In the genomic region with DNA sequence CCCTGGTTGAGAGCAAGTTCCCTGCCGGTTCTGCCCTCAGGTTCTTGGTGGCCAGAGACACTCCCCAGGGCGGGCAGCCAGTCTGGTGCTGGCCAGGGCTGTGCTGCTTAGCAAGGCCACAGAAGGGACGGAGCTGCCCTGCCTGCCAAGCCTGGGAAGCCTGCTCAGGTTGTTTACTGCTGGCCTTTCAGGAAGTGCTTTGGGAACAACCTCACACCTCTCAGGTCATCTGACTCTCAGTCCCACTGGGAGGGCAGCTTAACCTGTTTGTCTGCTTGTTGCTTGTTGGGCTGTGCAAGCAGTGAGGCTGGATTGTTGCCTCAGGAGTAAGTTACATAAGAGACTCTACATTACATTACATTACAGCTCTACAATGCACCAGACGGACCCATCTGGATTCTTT, we compare ENCODE assay signal across 11 cellular contexts.
DNase-seq lines count a peak whose midpoint lies in the region; ATAC-seq and TF ChIP-seq lines count a peak whose summit lies in the region.
"Had no signal": no experiment of that assay in that cellular context is flagged by ENCODE, and none has a peak within 500 bp of the region (broad histone marks: within the 10 kb centered on the region; RNA-seq: fewer than 3 reads in every experiment).

No MANE protein-coding gene starts in this region.

- H3K9me3 Mint-ChIP-seq in activated T-cell treated with anti-CD3 and anti-CD28 coated beads, Interleukin-2, amount 50 U/mL, for 72 hours: no peaks in the 10 kb centered on the region
- H3K9me3 Mint-ChIP-seq in activated CD8-positive, alpha-beta memory T cell treated with anti-CD3 and anti-CD28 coated beads, Interleukin-2, amount 10 ng/mL, durations not matched to agents 7 days and 5 days (ENCODE audit: low read depth): no peaks in the 10 kb centered on the region

- no peak overlapping the region for H3K4me2 ChIP-seq in mesendoderm (ENCODE audit: low read length)

- no peaks in the 10 kb centered on the region for H3K27me3 ChIP-seq in mesendoderm (ENCODE audit: insufficient read depth, low read length, poor library complexity)
- no peaks in the 10 kb centered on the region for H3K27me3 ChIP-seq in BE2C

- H3K4me1 Mint-ChIP-seq in activated T-cell treated with anti-CD3 and anti-CD28 coated beads, Interleukin-2, amount 50 U/mL, for 72 hours (ENCODE audit: low read depth): no peaks in the 10 kb centered on the region
- no peaks in the 10 kb centered on the region for H3K4me1 Mint-ChIP-seq in activated CD8-positive, alpha-beta memory T cell treated with anti-CD3 and anti-CD28 coated beads, Interleukin-2, amount 10 ng/mL, durations not matched to agents 7 days and 5 days

- H3K27me3 Mint-ChIP-seq in activated T-cell treated with anti-CD3 and anti-CD28 coated beads, Interleukin-2, amount 50 U/mL, for 72 hours (ENCODE audit: low read depth): no peaks in the 10 kb centered on the region
- no peaks in the 10 kb centered on the region for H3K27me3 Mint-ChIP-seq in activated CD8-positive, alpha-beta memory T cell treated with anti-CD3 and anti-CD28 coated beads, Interleukin-2, amount 10 ng/mL, durations not matched to agents 7 days and 5 days

- peak overlapping the region; percentile 78 for H3K56ac ChIP-seq in mesendoderm (ENCODE audit: low read length)

- no peaks in the 10 kb centered on the region for H3K36me3 Mint-ChIP-seq in activated T-cell treated with anti-CD3 and anti-CD28 coated beads, Interleukin-2, amount 50 U/mL, for 72 hours (ENCODE audit: insufficient read depth in 2 of 2)
- H3K36me3 Mint-ChIP-seq in activated CD8-positive, alpha-beta memory T cell treated with anti-CD3 and anti-CD28 coated beads, Interleukin-2, amount 10 ng/mL, durations not matched to agents 7 days and 5 days: no peaks in the 10 kb centered on the region

- intact Hi-C loops in Right ventricle myocardium inferior (cut with DNase I): loop anchor here (5.0 kb wide), 1 partner anchor 69 kb away; no protein-coding TSS in a partner anchor

- no peak overlapping the region for H2BK15ac ChIP-seq in mesendoderm (replicated peaks; ENCODE audit: low read depth)

- WGBS in mesendoderm (ENCODE audit: extremely low coverage, insufficient coverage, low lambda C conversion rate): no CpG with 5 or more reads among the region's 4 CpGs

- H3K4me3 Mint-ChIP-seq in activated T-cell treated with anti-CD3 and anti-CD28 coated beads, Interleukin-2, amount 50 U/mL, for 72 hours: no peak overlapping the region
- no peak overlapping the region for H3K4me3 Mint-ChIP-seq in activated CD8-positive, alpha-beta memory T cell treated with anti-CD3 and anti-CD28 coated beads, Interleukin-2, amount 10 ng/mL, durations not matched to agents 7 days and 5 days

- ATAC-seq in Right ventricle myocardium inferior: peak; percentile 91
- no peak for ATAC-seq in activated T-cell treated with anti-CD3 and anti-CD28 coated beads, Interleukin-2, amount 50 U/mL, for 72 hours (replicated peaks in 1 of 2)
- ATAC-seq in activated CD8-positive, alpha-beta memory T cell treated with anti-CD3 and anti-CD28 coated beads, Interleukin-2, amount 10 ng/mL, durations not matched to agents 7 days and 5 days: no peak

- H3K79me1 ChIP-seq in mesendoderm (ENCODE audit: low read length): no peaks in the 10 kb centered on the region

- no peaks in the 10 kb centered on the region for H3K79me2 ChIP-seq in mesendoderm (ENCODE audit: control insufficient read depth, insufficient read depth, low read length)

- H3K27ac Mint-ChIP-seq in activated T-cell treated with anti-CD3 and anti-CD28 coated beads, Interleukin-2, amount 50 U/mL, for 72 hours: no peak overlapping the region
- no peak overlapping the region for H3K27ac Mint-ChIP-seq in activated CD8-positive, alpha-beta memory T cell treated with anti-CD3 and anti-CD28 coated beads, Interleukin-2, amount 10 ng/mL, durations not matched to agents 7 days and 5 days

- no peak overlapping the region for H3K9ac ChIP-seq in mesendoderm (ENCODE audit: low read length)

- no peak overlapping the region for H4K5ac ChIP-seq in mesendoderm (ENCODE audit: low read length)

- H3K4me3 ChIP-seq in mesendoderm (ENCODE audit: low read length) (no peak overlapping the region), BE2C (ENCODE audit: low read depth, low read length) (no peak overlapping the region)
- H3K4me3 ChIP-seq: esophagus muscularis mucosa, skin epidermis had no signal

- H2AK5ac ChIP-seq in mesendoderm (ENCODE audit: low read length): no peak overlapping the region

- H3K27ac ChIP-seq in mesendoderm (ENCODE audit: low read depth, low read length): peak overlapping the region; percentile 4

- DNase-seq in Ammon's horn (ENCODE audit: low spot score) (peak; percentile 50), NCI-H2029 treated with DMSO at 0.1 percent for 48 hours (lab: John Stamatoyannopoulos, UW) (peak; percentile 49), Right ventricle myocardium inferior (ENCODE audit: missing footprints) (no peak), mesendoderm (peak; percentile 98), BE2C (no peak), NCI-H2081 treated with DMSO at 0.1 percent for 48 hours (lab: John Stamatoyannopoulos, UW) (no peak)
- no peak for DNase-seq in activated T-cell treated with anti-CD3 and anti-CD28 coated beads, Interleukin-2, amount 50 U/mL, for 72 hours
- DNase-seq in activated CD8-positive, alpha-beta memory T cell treated with anti-CD3 and anti-CD28 coated beads, Interleukin-2, amount 10 ng/mL, durations not matched to agents 7 days and 5 days: no peak
- DNase-seq: NCI-H2081 had no signal

- no peak overlapping the region for H3K4ac ChIP-seq in mesendoderm (ENCODE audit: low read depth, low read length)

- CTCF ChIA-PET in activated CD8-positive, alpha-beta memory T cell treated with anti-CD3 and anti-CD28 coated beads, Interleukin-2, amount 10 ng/mL, durations not matched to agents 7 days and 5 days (lab: Charles Lee): no interaction called here

- peak overlapping the region; percentile 44 for H2BK5ac ChIP-seq in mesendoderm (ENCODE audit: low read length)

- no peaks in the 10 kb centered on the region for H3K9me3 ChIP-seq in BE2C
- H3K9me3 ChIP-seq: esophagus muscularis mucosa had no signal

- H3K36me3 ChIP-seq in mesendoderm (ENCODE audit: control insufficient read depth, insufficient read depth, low read length) (no peaks in the 10 kb centered on the region), BE2C (no peaks in the 10 kb centered on the region)
- H3K36me3 ChIP-seq: esophagus muscularis mucosa had no signal

- no peak overlapping the region for H3K23ac ChIP-seq in mesendoderm (ENCODE audit: low read length)

- no peak for TF ChIP-seq CTCF in BE2C (IDR thresholded peaks at IDR 0.05; ENCODE audit: low read depth, low read length)

- no peak overlapping the region for H2BK120ac ChIP-seq in mesendoderm (ENCODE audit: low read depth, low read length)

- peak overlapping the region; percentile 25 for H3K18ac ChIP-seq in mesendoderm (ENCODE audit: low read length)

- H3K4me1 ChIP-seq in mesendoderm (ENCODE audit: control insufficient read depth, low read depth, low read length): peaks cover 15% of the 10 kb centered on the region
- no peaks in the 10 kb centered on the region for H3K4me1 ChIP-seq in BE2C

- H4K8ac ChIP-seq in mesendoderm (ENCODE audit: low read depth, low read length): no peak overlapping the region

Comparison
In these comparisons a context has a peak if more than half of its experiments do, and no peak if none do; other contexts are left out.
1. DNase-seq: peak in Ammon's horn (single experiment), NCI-H2029 treated with DMSO at 0.1 percent for 48 hours (single experiment) and mesendoderm (single experiment); none in Right ventricle myocardium inferior (single experiment), BE2C (single experiment), activated T-cell treated with anti-CD3 and anti-CD28 coated beads, Interleukin-2, amount 50 U/mL, for 72 hours (0 of 2), NCI-H2081 treated with DMSO at 0.1 percent for 48 hours (single experiment) and activated CD8-positive, alpha-beta memory T cell treated with anti-CD3 and anti-CD28 coated beads, Interleukin-2, amount 10 ng/mL, durations not matched to agents 7 days and 5 days (single experiment).